12 cellular contexts compared by ENCODE assay signal in the genomic region with DNA sequence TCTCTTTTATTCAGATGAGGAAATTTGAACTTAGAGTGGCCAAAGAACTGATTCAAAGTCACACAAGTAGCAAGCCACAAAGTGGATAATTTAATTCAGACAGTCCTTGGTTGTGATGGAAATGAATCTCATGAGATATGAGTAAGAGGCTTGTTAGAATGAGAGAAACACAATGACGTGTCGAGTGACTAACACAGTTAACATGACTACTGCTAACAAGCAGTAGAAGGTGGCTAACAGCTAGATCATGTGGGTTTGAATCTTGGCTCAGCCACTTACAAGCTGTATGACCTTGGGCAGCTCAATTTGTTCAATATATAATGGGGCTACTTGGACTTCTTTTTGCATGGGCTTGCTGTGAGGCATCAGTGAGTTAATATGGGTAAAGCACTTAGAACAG.
DNase-seq lines count a peak whose midpoint lies in the region; FAIRE-seq and TF ChIP-seq lines count a peak whose summit lies in the region.
"Had no signal": no experiment of that assay in that cellular context is flagged by ENCODE, and none has a peak within 500 bp of the region (broad histone marks: within the 10 kb centered on the region; RNA-seq: fewer than 3 reads in every experiment).

No MANE protein-coding gene starts in this region.

- in situ Hi-C loops in ACHN (cut with HindIII; ENCODE audit: low pct_ligation_motif_present, low pct_unique_long_range_greater_than_20kb, low sequenced_read_pairs): no loop called here

- H3K27me3 Mint-ChIP-seq in Caco-2 (ENCODE audit: insufficient read depth, unreplicated experiment): peaks cover 2% of the 10 kb centered on the region

- no peaks in the 10 kb centered on the region for H3K27me3 ChIP-seq in Caco-2 (replicated peaks; ENCODE audit: control insufficient read depth, insufficient read depth, low read length)

- no peaks in the 10 kb centered on the region for H3K9me3 Mint-ChIP-seq in Caco-2 (ENCODE audit: unreplicated experiment)
- H3K9me3 Mint-ChIP-seq: T-helper 1 cell treated with Interleukin-12 subunit alpha and Interleukin-12 subunit beta and Interleukin-4 antibody, amounts not matched to agents 30 μg/mL and 1 μg/mL, for 36 hours had no signal

- FAIRE-seq in H54 (lab: Jason Lieb, UNC): peak; percentile 98

- H3K4me3 Mint-ChIP-seq in Caco-2 (ENCODE audit: unreplicated experiment): no peak overlapping the region
- H3K4me3 Mint-ChIP-seq: T-helper 1 cell treated with Interleukin-12 subunit alpha and Interleukin-12 subunit beta and Interleukin-4 antibody, amounts not matched to agents 30 μg/mL and 1 μg/mL, for 36 hours had no signal

- POLR2A ChIA-PET in HEK293T (lab: Yijun Ruan, JAX) (no interaction called here), Caco-2 (lab: Charles Lee) (no interaction called here)

- no peak overlapping the region for H3K27ac Mint-ChIP-seq in Caco-2 (ENCODE audit: unreplicated experiment)
- H3K27ac Mint-ChIP-seq: T-helper 1 cell treated with Interleukin-12 subunit alpha and Interleukin-12 subunit beta and Interleukin-4 antibody, amounts not matched to agents 30 μg/mL and 1 μg/mL, for 36 hours had no signal

- H3K9me3 ChIP-seq in Caco-2: no peaks in the 10 kb centered on the region

- no peak overlapping the region for H3K4me3 ChIP-seq in Caco-2 (ENCODE audit: low read depth, low read length)

- H3K36me3 Mint-ChIP-seq in Caco-2 (ENCODE audit: insufficient read depth, unreplicated experiment): no peaks in the 10 kb centered on the region

- intact Hi-C loops in Caco-2 (cut with micrococcal nuclease; ENCODE audit: unreplicated experiment): no loop called here

- TF ChIP-seq CTCF in Caco-2 (IDR thresholded peaks at IDR 0.05; ENCODE audit: insufficient read depth in 1 of 2, low read depth in 1 of 2, low read length in 1 of 2, severe bottlenecking in 1 of 2, unreplicated experiment in 1 of 2): no peak

- H3K4me1 Mint-ChIP-seq in Caco-2 (ENCODE audit: low read depth, unreplicated experiment): no peaks in the 10 kb centered on the region

- BruUV-seq in Caco-2 (replicated peaks; lab: Mats Ljungman, UMichigan): no TSS peak

- TF ChIP-seq POLR2A in H54 (IDR thresholded peaks at IDR 0.05; ENCODE audit: low read depth, low read length) (no peak), erythroblast (IDR thresholded peaks at IDR 0.05; ENCODE audit: low read length) (no peak)

- CTCF ChIA-PET in HEK293T (lab: Yijun Ruan, JAX) (interaction anchor here (0.6 kb wide), 1 partner anchor 13 kb away, joined by 8 read pairs; no protein-coding TSS in a partner anchor), Caco-2 (lab: Charles Lee) (no interaction called here)

- H3K36me3 ChIP-seq in Caco-2 (ENCODE audit: control insufficient read depth, insufficient read depth, low read length): no peaks in the 10 kb centered on the region

- peak; percentile 75 for DNase-seq in ACHN
- peak; percentile 45 for DNase-seq in H54 (ENCODE audit: insufficient read length, low spot score)
- peak; percentile 13 for DNase-seq in T1000 (lab: John Stamatoyannopoulos, UW)
- peak; percentile 9 for DNase-seq in hepatic stellate cell (ENCODE audit: low spot score)
- DNase-seq in NCI-H187 (lab: John Stamatoyannopoulos, UW): no peak
- DNase-seq in HEK293T (ENCODE audit: extremely low spot score): no peak
- no peak for DNase-seq in Caco-2
- no peak for DNase-seq in erythroblast (lab: John Stamatoyannopoulos, UW)
- DNase-seq: DMS 273 treated with DMSO at 0.1 percent for 48 hours; NCI-H2029 treated with DMSO at 0.1 percent for 48 hours; stimulated activated CD4-positive, alpha-beta T cell treated with anti-CD3 and anti-CD28 coated beads, Interleukin-2, amount 100 ng/mL, for 48 hours had no signal

- H3K4me1 ChIP-seq in Caco-2: no peaks in the 10 kb centered on the region

TF ChIP-seq in HEK293T, 16 proteins besides CTCF, POLR2A, EP300 and RAD21:
- no peak for TF ChIP-seq TARDBP (IDR thresholded peaks at IDR 0.05)
- no peak for TF ChIP-seq BHLHE40 (IDR thresholded peaks at IDR 0.05; ENCODE audit: borderline replicate concordance)
- no peak for TF ChIP-seq FOXA1 (IDR thresholded peaks at IDR 0.05)
- no peak for TF ChIP-seq CTBP1 (IDR thresholded peaks at IDR 0.05; ENCODE audit: borderline replicate concordance)
- TF ChIP-seq NFRKB (IDR thresholded peaks at IDR 0.05): no peak
- TF ChIP-seq ARNT (IDR thresholded peaks at IDR 0.05): no peak
- no peak for TF ChIP-seq FOXK2 (IDR thresholded peaks at IDR 0.05)
- no peak for TF ChIP-seq HDGF (IDR thresholded peaks at IDR 0.05; ENCODE audit: borderline replicate concordance)
- TF ChIP-seq SP1 (IDR thresholded peaks at IDR 0.05): no peak
- no peak for TF ChIP-seq LEF1 (IDR thresholded peaks at IDR 0.05; ENCODE audit: borderline replicate concordance)
- TF ChIP-seq L3MBTL2 (conservative IDR thresholded peaks at IDR 0.05): no peak
- TF ChIP-seq ELF4 (IDR thresholded peaks at IDR 0.05): no peak
- TF ChIP-seq FOXM1 (IDR thresholded peaks at IDR 0.05; ENCODE audit: borderline replicate concordance): no peak
- TF ChIP-seq SUZ12 (IDR thresholded peaks at IDR 0.05): no peak
- TF ChIP-seq, protein P1, sequence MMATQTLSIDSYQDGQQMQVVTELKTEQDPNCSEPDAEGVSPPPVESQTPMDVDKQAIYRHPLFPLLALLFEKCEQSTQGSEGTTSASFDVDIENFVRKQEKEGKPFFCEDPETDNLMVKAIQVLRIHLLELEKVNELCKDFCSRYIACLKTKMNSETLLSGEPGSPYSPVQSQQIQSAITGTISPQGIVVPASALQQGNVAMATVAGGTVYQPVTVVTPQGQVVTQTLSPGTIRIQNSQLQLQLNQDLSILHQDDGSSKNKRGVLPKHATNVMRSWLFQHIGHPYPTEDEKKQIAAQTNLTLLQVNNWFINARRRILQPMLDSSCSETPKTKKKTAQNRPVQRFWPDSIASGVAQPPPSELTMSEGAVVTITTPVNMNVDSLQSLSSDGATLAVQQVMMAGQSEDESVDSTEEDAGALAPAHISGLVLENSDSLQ (IDR thresholded peaks at IDR 0.05): no peak
- no peak for TF ChIP-seq ZNF384 (IDR thresholded peaks at IDR 0.05)

Comparison
In these comparisons a context has a peak if more than half of its experiments do, and no peak if none do; other contexts are left out.
1. DNase-seq: peak in ACHN (single experiment), H54 (single experiment), T1000 (single experiment) and hepatic stellate cell (single experiment); none in NCI-H187 (0 of 2), HEK293T (single experiment), Caco-2 (0 of 2) and erythroblast (0 of 2).